Comparison of ENCODE assay signal across 17 cellular contexts in genomic region chr1:32404956-32405355, GRCh38. TPM values are rescaled to one million over a fixed set of nuclear protein-coding genes. Genes with fewer than 3 reads are reported as not detected.
"Had no signal": no experiment of that assay in that cellular context is flagged by ENCODE, and none has a peak within 500 bp of the region (broad histone marks: within the 10 kb centered on the region; RNA-seq: fewer than 3 reads in every experiment).

No MANE protein-coding gene starts in this region.

- H3K9me3 ChIP-seq: esophagus muscularis mucosa, left ventricle myocardium inferior, mucosa of descending colon, thyroid gland had no signal

- H3K4me3 ChIP-seq: cardiac muscle cell, esophagus muscularis mucosa, left ventricle myocardium inferior, mucosa of descending colon, thyroid gland had no signal

- DNase-seq: activated naive CD4-positive, alpha-beta T cell treated with anti-CD3 and anti-CD28 coated beads for 36 hours; activated naive CD8-positive, alpha-beta T cell treated with anti-CD3 and anti-CD28 coated beads, Interleukin-2, amount 50 U/mL, for 24 hours; activated T-cell treated with anti-CD3 and anti-CD28 coated beads for 4 hours; glutamatergic neuron; hypothalamus; left ventricle myocardium inferior; mucosa of descending colon; natural killer cell; stimulated activated CD4-positive, alpha-beta T cell treated with anti-CD3 and anti-CD28 coated beads, Interleukin-15, amount 100 ng/mL, for 24 hours; stimulated activated CD4-positive, alpha-beta T cell treated with anti-CD3 and anti-CD28 coated beads, Interleukin-4, amount 100 ng/mL, for 1 hour; stimulated activated naive B cell treated with anti-CD40 and anti-IgM and Interleukin-4, amounts not matched to agents 10 μg/mL and 1 μg/mL and 100 μg/mL, for 72 hours; thyroid gland had no signal

- H3K36me3 ChIP-seq: cardiac muscle cell, esophagus muscularis mucosa, left ventricle myocardium inferior, thyroid gland had no signal

- H3K27me3 ChIP-seq: cardiac muscle cell, esophagus muscularis mucosa, foreskin keratinocyte, thyroid gland had no signal

- H3K27ac ChIP-seq: cardiac muscle cell, esophagus muscularis mucosa, foreskin keratinocyte, left ventricle myocardium inferior, thyroid gland had no signal

RNA-seq across cellular contexts. Expression of gene TSSK3, which starts 42.6 kb away (rescaled TPM):
- total RNA-seq: foreskin keratinocyte, kidney epithelial cell had no signal
- polyA plus RNA-seq: foreskin keratinocyte had no signal

RNA-seq across cellular contexts. Expression of gene ZBTB8B, which starts 59.9 kb away (rescaled TPM):
- total RNA-seq: activated naive CD4-positive, alpha-beta T cell treated with anti-CD3 and anti-CD28 coated beads for 36 hours; activated T-helper 2 cell treated with anti-CD3 and anti-CD28 coated beads, Interferon-gamma antibody, Interleukin-2, Interleukin-4, amounts not matched to agents 10 μg/mL and 5 μg/mL and 100 μg/mL, durations not matched to agents 14 hours and 24 hours and 36 hours; natural killer cell had no signal
- polyA plus RNA-seq: foreskin keratinocyte had no signal
